ENCODE assay signal across 30 cellular contexts in the genomic region with DNA sequence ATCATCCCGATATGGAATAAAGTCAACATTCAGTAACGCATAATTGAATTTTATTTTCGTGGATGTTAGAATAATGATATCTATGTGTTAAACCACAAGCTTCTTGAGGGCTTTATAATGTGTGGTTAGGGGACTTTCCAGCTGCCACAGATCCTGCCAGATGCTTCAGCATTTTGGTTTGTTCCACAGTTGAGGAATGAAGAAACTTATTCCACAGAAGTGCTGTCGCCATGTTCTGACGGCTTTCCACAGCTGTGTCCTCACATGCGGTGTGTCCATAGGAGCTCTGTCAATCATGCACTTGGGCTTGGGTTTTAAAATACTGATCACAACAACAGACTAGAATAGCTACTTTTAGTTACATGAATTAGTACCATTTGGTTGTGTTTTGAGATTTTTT.
"Had no signal": no experiment of that assay in that cellular context is flagged by ENCODE, and none has a peak within 500 bp of the region (broad histone marks: within the 10 kb centered on the region; RNA-seq: fewer than 3 reads in every experiment).

No MANE protein-coding gene starts in this region.

- H3K4me3 ChIP-seq: adrenal gland, esophagus muscularis mucosa, neural progenitor cell, right lobe of liver, stomach, thyroid gland, upper lobe of left lung, vagina had no signal

- H3K9me3 ChIP-seq: adrenal gland, esophagus muscularis mucosa, right lobe of liver, stomach, thyroid gland, upper lobe of left lung, vagina had no signal

- H3K4me3 Mint-ChIP-seq: activated naive CD4-positive, alpha-beta T cell treated with anti-CD3 and anti-CD28 coated beads for 36 hours; activated naive CD8-positive, alpha-beta T cell treated with anti-CD3 and anti-CD28 coated beads for 36 hours; activated T-cell treated with anti-CD3 and anti-CD28 coated beads, Interleukin-2, amount 50 U/mL, for 72 hours; endodermal cell; natural killer cell; neural progenitor cell; stimulated activated naive B cell treated with anti-CD40 and anti-IgM and Interleukin-4, amounts not matched to agents 10 μg/mL and 1 μg/mL and 100 μg/mL, for 72 hours had no signal

- H3K36me3 Mint-ChIP-seq: activated naive CD8-positive, alpha-beta T cell treated with anti-CD3 and anti-CD28 coated beads for 36 hours; natural killer cell; neural progenitor cell; stimulated activated naive B cell treated with anti-CD40 and anti-IgM and Interleukin-4, amounts not matched to agents 10 μg/mL and 1 μg/mL and 100 μg/mL, for 72 hours had no signal

- H3K9ac ChIP-seq: neural progenitor cell had no signal

- ATAC-seq: activated T-cell treated with anti-CD3 and anti-CD28 coated beads, Interleukin-2, amount 50 U/mL, for 72 hours; natural killer cell; right lobe of liver; stimulated activated naive B cell treated with anti-CD40 and anti-IgM and Interleukin-4, amounts not matched to agents 10 μg/mL and 1 μg/mL and 100 μg/mL, for 72 hours had no signal

- DNase-seq: activated CD4-positive, alpha-beta T cell treated with anti-CD3 and anti-CD28 coated beads for 4 hours; activated CD4-positive, alpha-beta T cell treated with anti-CD3 and anti-CD28 coated beads, Interleukin-2, amount 50 U/mL, for 4 hours; activated effector memory CD4-positive, alpha-beta T cell treated with Interleukin-2 at 50 U/mL for 16 hours; activated naive CD4-positive, alpha-beta T cell treated with anti-CD3 and anti-CD28 coated beads for 36 hours; activated naive CD8-positive, alpha-beta T cell treated with anti-CD3 and anti-CD28 coated beads for 36 hours; activated T-cell treated with anti-CD3 and anti-CD28 coated beads for 4 hours; activated T-cell treated with anti-CD3 and anti-CD28 coated beads, Interleukin-2, amount 50 U/mL, for 72 hours; adrenal gland; aorta; caudate nucleus; endodermal cell; glutamatergic neuron; natural killer cell; occipital lobe; right lobe of liver; small intestine; stimulated activated CD4-positive, alpha-beta T cell treated with anti-CD3 and anti-CD28 coated beads, Interleukin-1b, Interleukin-23, amount 100 ng/mL, for 48 hours; stimulated activated CD4-positive, alpha-beta T cell treated with anti-CD3 and anti-CD28 coated beads, Interleukin-4, amount 100 ng/mL, for 4 hours; stimulated activated CD8-positive, alpha-beta memory T cell treated with anti-CD3 and anti-CD28 coated beads, Interleukin-4, amount 100 ng/mL, for 48 hours; stimulated activated naive B cell treated with anti-CD40 and anti-IgM and Interleukin-4, amounts not matched to agents 10 μg/mL and 1 μg/mL and 100 μg/mL, for 72 hours; stomach; thyroid gland; upper lobe of left lung had no signal

- H3K36me3 ChIP-seq: adrenal gland, esophagus muscularis mucosa, neural progenitor cell, right lobe of liver, stomach, thyroid gland, upper lobe of left lung, vagina had no signal

- H3K4me1 ChIP-seq: adrenal gland, esophagus muscularis mucosa, neural progenitor cell, right lobe of liver, stomach, thyroid gland, upper lobe of left lung, vagina had no signal

- H3K27ac ChIP-seq: adrenal gland, esophagus muscularis mucosa, neural progenitor cell, right lobe of liver, stomach, thyroid gland, upper lobe of left lung, vagina, VCaP had no signal

- H3K27ac Mint-ChIP-seq: activated naive CD4-positive, alpha-beta T cell treated with anti-CD3 and anti-CD28 coated beads for 36 hours; activated naive CD8-positive, alpha-beta T cell treated with anti-CD3 and anti-CD28 coated beads for 36 hours; activated T-cell treated with anti-CD3 and anti-CD28 coated beads, Interleukin-2, amount 50 U/mL, for 72 hours; endodermal cell; natural killer cell; neural progenitor cell; stimulated activated naive B cell treated with anti-CD40 and anti-IgM and Interleukin-4, amounts not matched to agents 10 μg/mL and 1 μg/mL and 100 μg/mL, for 72 hours had no signal

- FAIRE-seq: frontal cortex, keratinocyte, small intestine, TTC549 had no signal

- H3K4me1 Mint-ChIP-seq: activated naive CD8-positive, alpha-beta T cell treated with anti-CD3 and anti-CD28 coated beads for 36 hours; endodermal cell; natural killer cell; stimulated activated naive B cell treated with anti-CD40 and anti-IgM and Interleukin-4, amounts not matched to agents 10 μg/mL and 1 μg/mL and 100 μg/mL, for 72 hours had no signal

- H3K9me3 Mint-ChIP-seq: endodermal cell, neural progenitor cell had no signal

- H3K27me3 ChIP-seq: adrenal gland, esophagus muscularis mucosa, neural progenitor cell, right lobe of liver, stomach, thyroid gland, upper lobe of left lung, vagina had no signal

- H3K4me2 ChIP-seq: neural progenitor cell had no signal

- H3K27me3 Mint-ChIP-seq: activated naive CD8-positive, alpha-beta T cell treated with anti-CD3 and anti-CD28 coated beads for 36 hours; stimulated activated naive B cell treated with anti-CD40 and anti-IgM and Interleukin-4, amounts not matched to agents 10 μg/mL and 1 μg/mL and 100 μg/mL, for 72 hours had no signal

- H2AFZ ChIP-seq: neural progenitor cell had no signal
